In genomic region chr20:50266293-50267040, GRCh38 we compare ENCODE assay signal across 13 cellular contexts.
DNase-seq lines count a peak whose midpoint lies in the region; ATAC-seq, FAIRE-seq and TF ChIP-seq lines count a peak whose summit lies in the region.
"Had no signal": no experiment of that assay in that cellular context is flagged by ENCODE, and none has a peak within 500 bp of the region (broad histone marks: within the 10 kb centered on the region; RNA-seq: fewer than 3 reads in every experiment).

No MANE protein-coding gene starts in this region.

- TF ChIP-seq RAD21 in K562 (CRISPR knock-in tag; conservative IDR thresholded peaks at IDR 0.05 in 1 of 2, IDR thresholded peaks at IDR 0.05 in 1 of 2) (no peak), HepG2 (CRISPR knock-in tag; IDR thresholded peaks at IDR 0.05) (no peak)

- H2AFZ ChIP-seq in K562 (ENCODE audit: low read depth, low read length) = no peak overlapping the region
- no peak overlapping the region for H2AFZ ChIP-seq in HepG2 (ENCODE audit: low read length)

- DNase-seq in HFFc6 (no peak), K562 (ENCODE audit: extremely low read depth in 1 of 4, low spot score in 3 of 4) (no peak), HepG2 (ENCODE audit: low spot score) (no peak), stomach (no peak), H4 (ENCODE audit: low spot score) (no peak), progenitor cell of endocrine pancreas (ENCODE audit: low spot score, unreplicated experiment) (no peak), dorsolateral prefrontal cortex (no peak)
- no peak for DNase-seq in activated CD4-positive, alpha-beta T cell treated with anti-CD3 and anti-CD28 coated beads, Interleukin-2, amount 50 U/mL, for 1 hour
- DNase-seq: activated naive CD4-positive, alpha-beta T cell treated with anti-CD3 and anti-CD28 coated beads for 36 hours; effector CD4-positive, alpha-beta T cell; KG1; stimulated activated naive CD8-positive, alpha-beta T cell treated with anti-CD3 and anti-CD28 coated beads, Interleukin-15, Interleukin-2, amounts not matched to agents 100 U/mL and 50 U/mL, for 24 hours had no signal

- no peaks in the 10 kb centered on the region for H3K79me2 ChIP-seq in K562 (ENCODE audit: control insufficient read depth, insufficient read depth, low read length)
- no peaks in the 10 kb centered on the region for H3K79me2 ChIP-seq in HepG2 (ENCODE audit: insufficient read depth, low read length)

- in situ Hi-C loops in K562 (cut with MboI) = no loop called here
- in situ Hi-C loops in HepG2 (cut with HindIII; ENCODE audit: extremely low pct_ligation_motif_present, low pct_unique_long_range_greater_than_20kb) = no loop called here

- H3K27ac ChIP-seq in K562 (ENCODE audit: extremely low read depth, low read depth, low read length) = no peak overlapping the region
- H3K27ac ChIP-seq in HepG2 (ENCODE audit: extremely low read length, insufficient read depth, low read length) = no peak overlapping the region
- peak overlapping the region; percentile 65 to 77 (median 73) for H3K27ac ChIP-seq in stomach
- H3K27ac ChIP-seq in dorsolateral prefrontal cortex = peak overlapping the region in 1 of 59 donors; percentile 16

- ATAC-seq in K562 (no peak), HepG2 (no peak)
- ATAC-seq: activated CD4-positive, CD25-positive, alpha-beta regulatory T cell treated with anti-CD3 and anti-CD28 coated beads, Interleukin-2, amount 50 U/mL, for 24 hours; stimulated activated naive CD8-positive, alpha-beta T cell treated with anti-CD3 and anti-CD28 coated beads, Interleukin-15, Interleukin-2, amounts not matched to agents 100 U/mL and 50 U/mL, for 24 hours had no signal

- no peak for TF ChIP-seq CTCF in HFFc6 (IDR thresholded peaks at IDR 0.05)
- no peak for TF ChIP-seq CTCF in K562 (IDR thresholded peaks at IDR 0.05 in 2 of 3, conservative IDR thresholded peaks at IDR 0.05 in 1 of 3; ENCODE audit: insufficient read depth in 2 of 3, low read depth in 1 of 3, low read length in 3 of 3)
- no peak for TF ChIP-seq CTCF in HepG2 (CRISPR knock-in tag; IDR thresholded peaks at IDR 0.05)
- TF ChIP-seq CTCF in stomach (IDR thresholded peaks at IDR 0.05) = no peak
- TF ChIP-seq CTCF in progenitor cell of endocrine pancreas (IDR thresholded peaks at IDR 0.05; ENCODE audit: unreplicated experiment) = no peak
- no peak for TF ChIP-seq CTCF in dorsolateral prefrontal cortex (IDR thresholded peaks at IDR 0.05 in 54 of 56, conservative IDR thresholded peaks at IDR 0.05 in 2 of 56; ENCODE audit: low read depth in 1 of 56, partially characterized antibody in 56 of 56)

- WGBS in K562 (ENCODE audit: insufficient coverage, low coverage, missing lambda C conversion rate) = 66% methylated on average over 10 of the region's 10 CpGs
- 20% methylated on average over 10 of the region's 10 CpGs for WGBS in HepG2 (ENCODE audit: low lambda C conversion rate)
- WGBS in stomach, 5 donors = 65 to 71% (median 70%) methylated on average over 10 of the region's 10 CpGs

- no peaks in the 10 kb centered on the region for H3K9me3 ChIP-seq in K562 (replicated peaks; ENCODE audit: control insufficient read depth, insufficient read depth, low read depth, low read length)
- H3K9me3 ChIP-seq in HepG2 (ENCODE audit: low read length) = no peaks in the 10 kb centered on the region
- no peaks in the 10 kb centered on the region for H3K9me3 ChIP-seq in stomach

- no peak overlapping the region for H3K4me2 ChIP-seq in K562 (ENCODE audit: insufficient read depth, low read length)
- peak overlapping the region; percentile 76 for H3K4me2 ChIP-seq in HepG2 (ENCODE audit: low read depth, low read length)

- no peaks in the 10 kb centered on the region for H3K36me3 Mint-ChIP-seq in HFFc6 (ENCODE audit: low read depth)
- no peaks in the 10 kb centered on the region for H3K36me3 Mint-ChIP-seq in progenitor cell of endocrine pancreas (ENCODE audit: insufficient read depth)

- H3K27me3 Mint-ChIP-seq in HFFc6 (ENCODE audit: insufficient read depth) (peaks cover 2% of the 10 kb centered on the region), progenitor cell of endocrine pancreas (peaks cover 12% of the 10 kb centered on the region)

- H3K27me3 ChIP-seq in K562 (ENCODE audit: control insufficient read depth in 2 of 2, insufficient read depth in 2 of 2, low read length in 2 of 2) = no peaks in the 10 kb centered on the region
- peaks cover 3 to 19% of the 10 kb centered on the region in 2 experiments for H3K27me3 ChIP-seq in HepG2 (ENCODE audit: control insufficient read depth in 1 of 2, insufficient read depth in 2 of 2, low read length in 2 of 2)
- no peaks in the 10 kb centered on the region for H3K27me3 ChIP-seq in stomach
- H3K27me3 ChIP-seq in dorsolateral prefrontal cortex = no peaks in the 10 kb centered on the region

- no peaks in the 10 kb centered on the region for H3K9me1 ChIP-seq in K562 (ENCODE audit: control insufficient read depth, insufficient read depth, low read length)

- H3K4me1 ChIP-seq in K562 (replicated peaks in 1 of 2; ENCODE audit: control insufficient read depth in 2 of 2, insufficient read depth in 2 of 2, low read length in 2 of 2) = peaks cover under 1 to 24% of the 10 kb centered on the region in 2 experiments; a peak in 3 of 5 replicates
- peaks cover 76% of the 10 kb centered on the region for H3K4me1 ChIP-seq in HepG2 (ENCODE audit: insufficient read depth, low read length)
- peaks cover 16 to 31% (median 20%) of the 10 kb centered on the region in 4 donors for H3K4me1 ChIP-seq in stomach

- H3K9ac ChIP-seq in K562 (ENCODE audit: insufficient read depth in 1 of 2, low read depth in 2 of 2, low read length in 2 of 2) = no peak overlapping the region
- H3K9ac ChIP-seq in HepG2 (ENCODE audit: insufficient read depth, low read depth, low read length) = 0 out of 2 replicates have a peak overlapping the region, but pooled peaks have one; percentile 38

- H3K4me3 Mint-ChIP-seq in HFFc6 = no peak overlapping the region
- no peak overlapping the region for H3K4me3 Mint-ChIP-seq in progenitor cell of endocrine pancreas (ENCODE audit: low read depth)
- H3K4me3 Mint-ChIP-seq: activated naive CD4-positive, alpha-beta T cell treated with anti-CD3 and anti-CD28 coated beads for 36 hours had no signal

- H3K4me1 Mint-ChIP-seq in HFFc6 (ENCODE audit: low read depth) (peaks cover 35% of the 10 kb centered on the region), progenitor cell of endocrine pancreas (ENCODE audit: low read depth) (no peaks in the 10 kb centered on the region)

- POLR2A ChIA-PET in K562 (lab: Yijun Ruan, JAX) = interaction anchor here (0.6 to 0.8 kb wide), 3 partner anchors 10 to 104 kb away, joined by 3 read pairs; no protein-coding TSS in a partner anchor
- POLR2A ChIA-PET in HepG2 (lab: Yijun Ruan, JAX) = interaction anchor here (0.8 to 1.6 kb wide), 6 partner anchors 23 to 136 kb away, joined by 3 to 6 read pairs (median 4); no protein-coding TSS in a partner anchor

- FAIRE-seq in K562 (lab: Jason Lieb, UNC) (no peak), HepG2 (lab: Jason Lieb, UNC) (no peak)

- intact Hi-C loops in K562 (cut with micrococcal nuclease) (no loop called here), HepG2 (cut with micrococcal nuclease; ENCODE audit: unreplicated experiment) (loop anchor here (2.0 kb wide), 1 partner anchor 70 kb away; no protein-coding TSS in a partner anchor), stomach (cut with DNase I; ENCODE audit: low total_unique reads) (no loop called here), dorsolateral prefrontal cortex (cut with DNase I) (no loop called here)

- TF ChIP-seq POLR2A in K562 (conservative IDR thresholded peaks at IDR 0.05) (no peak), HepG2 (IDR thresholded peaks at IDR 0.05; ENCODE audit: insufficient read depth in 1 of 2, low read depth in 2 of 2, low read length in 2 of 2) (no peak), stomach (IDR thresholded peaks at IDR 0.05) (no peak)

- no peaks in the 10 kb centered on the region for H3K9me3 Mint-ChIP-seq in HFFc6
- no peaks in the 10 kb centered on the region for H3K9me3 Mint-ChIP-seq in progenitor cell of endocrine pancreas (ENCODE audit: low read depth)
- H3K9me3 Mint-ChIP-seq: activated naive CD4-positive, alpha-beta T cell treated with anti-CD3 and anti-CD28 coated beads for 36 hours had no signal

- no TSS peak for BruUV-seq in K562 (replicated peaks; lab: Mats Ljungman, UMichigan)
- BruUV-seq in HepG2 (replicated peaks; lab: Mats Ljungman, UMichigan) = no TSS peak

- CTCF ChIA-PET in K562 (lab: Yijun Ruan, JAX; ENCODE audit: low intra/inter-chr PET ratio) (no interaction called here), HepG2 (lab: Yijun Ruan, JAX; ENCODE audit: low intra/inter-chr PET ratio, low total read pairs) (no interaction called here)

- peak overlapping the region; percentile 87 for H3K27ac Mint-ChIP-seq in HFFc6
- no peak overlapping the region for H3K27ac Mint-ChIP-seq in progenitor cell of endocrine pancreas
- H3K27ac Mint-ChIP-seq: activated naive CD4-positive, alpha-beta T cell treated with anti-CD3 and anti-CD28 coated beads for 36 hours had no signal

- no peak for TF ChIP-seq EP300 in K562 (IDR thresholded peaks at IDR 0.05; ENCODE audit: low read length)
- TF ChIP-seq EP300 in HepG2 (IDR thresholded peaks at IDR 0.05; ENCODE audit: low read depth in 2 of 2, low read length in 2 of 2) = no peak
- TF ChIP-seq EP300 in HepG2 (CRISPR knock-in tag; IDR thresholded peaks at IDR 0.05; ENCODE audit: borderline replicate concordance) = no peak
- no peak for TF ChIP-seq EP300 in stomach (IDR thresholded peaks at IDR 0.05)

- H3K4me3 ChIP-seq in K562 (no peak overlapping the region), HepG2 (replicated peaks in 1 of 3; ENCODE audit: insufficient read depth in 1 of 3, low read depth in 2 of 3, low read length in 3 of 3) (peak overlapping the region in 1 of 3 experiments; percentile 64; a peak in 1 of 6 replicates), stomach (no peak overlapping the region), dorsolateral prefrontal cortex (peak overlapping the region in 1 of 59 donors; percentile 16)

- no peaks in the 10 kb centered on the region for H3K36me3 ChIP-seq in K562 (ENCODE audit: control insufficient read depth, insufficient read depth, low read length)
- H3K36me3 ChIP-seq in HepG2 (replicated peaks in 1 of 2; ENCODE audit: control insufficient read depth in 1 of 2, insufficient read depth in 2 of 2, low read length in 2 of 2) = no peaks in the 10 kb centered on the region
- no peaks in the 10 kb centered on the region for H3K36me3 ChIP-seq in stomach

- H4K20me1 ChIP-seq in K562 (replicated peaks; ENCODE audit: control insufficient read depth, insufficient read depth, low read length) = no peaks in the 10 kb centered on the region
- no peaks in the 10 kb centered on the region for H4K20me1 ChIP-seq in HepG2 (ENCODE audit: insufficient read depth, low read length)

TF ChIP-seq in K562, 482 proteins besides CTCF, POLR2A, EP300 and RAD21 (continues in another document):
- TF ChIP-seq NEUROD1 (IDR thresholded peaks at IDR 0.05; ENCODE audit: borderline replicate concordance, low read depth, low read length, partially characterized antibody) (no peak), ZNF121 (CRISPR knock-in tag; conservative IDR thresholded peaks at IDR 0.05) (0 out of 2 replicates have a peak, but pooled peaks have one; percentile 27), BCOR (IDR thresholded peaks at IDR 0.05) (peak; percentile 79)

TF ChIP-seq in HepG2, 621 proteins besides CTCF, POLR2A, EP300 and RAD21 (continues in another document):
- peak; percentile 77; the same call in 1 of the 2 replicates for TF ChIP-seq ADNP (CRISPR knock-in tag; IDR thresholded peaks at IDR 0.05)
- peak; percentile 93 for TF ChIP-seq ZMYM3 (CRISPR knock-in tag; IDR thresholded peaks at IDR 0.05)

Comparison
In these comparisons a context has a peak if more than half of its experiments do, and no peak if none do; other contexts are left out.
1. H3K27ac ChIP-seq: peak in stomach (5 of 5); none in K562 (single experiment) and HepG2 (single experiment).